ENCODE assay signal across 9 cellular contexts in genomic region chr10:5659702-5660528, GRCh38. TPM values are rescaled to one million over a fixed set of nuclear protein-coding genes. Genes with fewer than 3 reads are reported as not detected.
DNase-seq lines count a peak whose midpoint lies in the region; ATAC-seq and TF ChIP-seq lines count a peak whose summit lies in the region.
"Had no signal": no experiment of that assay in that cellular context is flagged by ENCODE, and none has a peak within 500 bp of the region (broad histone marks: within the 10 kb centered on the region; RNA-seq: fewer than 3 reads in every experiment).

No MANE protein-coding gene starts in this region.

- H3K9ac ChIP-seq in SU-DHL-6 (ENCODE audit: low read length) = peak overlapping the region; percentile 44

- H4K20me1 ChIP-seq in SU-DHL-6 (ENCODE audit: low read depth, low read length) = no peaks in the 10 kb centered on the region

- H3K4me3 ChIP-seq in SU-DHL-6 (ENCODE audit: insufficient read depth, low read length, poor library complexity, severe bottlenecking) = no peak overlapping the region
- no peak overlapping the region for H3K4me3 ChIP-seq in heart right ventricle
- H3K4me3 ChIP-seq in testis = no peak overlapping the region

- H3F3A ChIP-seq in SU-DHL-6 (ENCODE audit: insufficient read depth) = peaks cover 54% of the 10 kb centered on the region

- H2AFZ ChIP-seq in SU-DHL-6 (ENCODE audit: low read depth, low read length, severe bottlenecking) = no peak overlapping the region

- DNase-seq in NCI-H2196 (lab: John Stamatoyannopoulos, UW; ENCODE audit: unreplicated experiment) (peak; percentile 5), NCI-H2196 treated with DMSO at 0.1 percent for 48 hours (lab: John Stamatoyannopoulos, UW; ENCODE audit: unreplicated experiment) (no peak), heart right ventricle (no peak), testis (peak; percentile 36), NCI-H2227 (lab: John Stamatoyannopoulos, UW; ENCODE audit: unreplicated experiment) (no peak)
- DNase-seq in stimulated activated CD4-positive, alpha-beta T cell treated with anti-CD3 and anti-CD28 coated beads, Interleukin-2, amount 100 ng/mL, for 24 hours = no peak

- peak overlapping the region; percentile 98 for H3K27ac ChIP-seq in SU-DHL-6 (ENCODE audit: low read depth, low read length)
- no peak overlapping the region for H3K27ac ChIP-seq in heart right ventricle
- H3K27ac ChIP-seq in testis = no peak overlapping the region
- H3K27ac ChIP-seq: 22Rv1 had no signal

- H3K36me3 ChIP-seq in SU-DHL-6 (ENCODE audit: low read length) (no peaks in the 10 kb centered on the region), heart right ventricle (peaks cover 0 to 4% (median 0%) of the 10 kb centered on the region in 9 donors), testis (ENCODE audit: low read depth, missing control alignments) (no peaks in the 10 kb centered on the region)

- H3K4me2 ChIP-seq in SU-DHL-6 (ENCODE audit: low read depth, low read length, poor library complexity, severe bottlenecking) = peak overlapping the region; percentile 68

- H3K9me3 ChIP-seq in SU-DHL-6 (ENCODE audit: insufficient read depth, low read length) (no peaks in the 10 kb centered on the region), heart right ventricle (no peaks in the 10 kb centered on the region), testis (no peaks in the 10 kb centered on the region)

- 71 to 72% methylated on average over 16 of the region's 16 CpGs for WGBS in heart right ventricle, 2 donors
- WGBS in testis, 2 donors = 47 to 66% methylated on average over 15 to 16 of the region's 16 CpGs

- TF ChIP-seq CTCF in SU-DHL-6 (IDR thresholded peaks at IDR 0.05; ENCODE audit: insufficient read depth, low read length, poor library complexity, severe bottlenecking) = no peak
- TF ChIP-seq CTCF in heart right ventricle (IDR thresholded peaks at IDR 0.05) = no peak
- no peak for TF ChIP-seq CTCF in testis (IDR thresholded peaks at IDR 0.05)

- TF ChIP-seq POLR2A in testis (IDR thresholded peaks at IDR 0.05) = no peak

- H3K9me2 ChIP-seq in SU-DHL-6 (replicated peaks; ENCODE audit: insufficient read depth, low read length) = no peaks in the 10 kb centered on the region

- H3K27me3 ChIP-seq in SU-DHL-6 (ENCODE audit: low read length) = no peaks in the 10 kb centered on the region
- no peaks in the 10 kb centered on the region for H3K27me3 ChIP-seq in heart right ventricle
- no peaks in the 10 kb centered on the region for H3K27me3 ChIP-seq in testis

- intact Hi-C loops in heart right ventricle (cut with DNase I) (no loop called here), testis (cut with DNase I; ENCODE audit: low total_unique reads) (no loop called here)

- peaks cover 52% of the 10 kb centered on the region for H3K79me2 ChIP-seq in SU-DHL-6 (ENCODE audit: insufficient read depth, low read length)

- peaks cover 0 to 18% (median 3%) of the 10 kb centered on the region in 9 donors for H3K4me1 ChIP-seq in heart right ventricle
- peaks cover 24% of the 10 kb centered on the region for H3K4me1 ChIP-seq in testis

- ATAC-seq in HG03108 (IDR thresholded peaks at IDR 0.05; ENCODE audit: unreplicated experiment) = peak; percentile 57
- ATAC-seq in heart right ventricle = peak in 5 of 8 donors; percentile 25 to 75 (median 31)

RNA-seq across cellular contexts. Expression of gene ASB13, which starts 6.5 kb away (rescaled TPM):
- total RNA-seq in heart right ventricle (10 to 100 TPM in 9 of 10 donors, 1 to 10 TPM in 1; 9.3 to 16.3 (median 13.4) TPM), testis (10 to 100 TPM in 1 of 2 donors, 1 to 10 TPM in 1; 9.4 to 14.1 TPM)
- polyA plus RNA-seq in heart right ventricle (10 to 100 TPM in 1 of 2 donors, 1 to 10 TPM in 1; 8.4 to 18.0 TPM), testis (ENCODE audit: insufficient read depth, low read depth, low replicate concordance) (12.3 TPM)

RNA-seq across cellular contexts. Expression of gene TASOR2, which starts 24.7 kb away (rescaled TPM):
- total RNA-seq in heart right ventricle = 10 to 100 TPM; 26.9 to 45.6 (median 34.6) TPM
- 10 to 100 TPM in 1 of 2 donors, 1 to 10 TPM in 1; 7.0 to 19.7 TPM for polyA plus RNA-seq in heart right ventricle
- 100 to 1,000 TPM; 157 to 161 TPM for total RNA-seq in testis
- 57.5 TPM for polyA plus RNA-seq in testis (ENCODE audit: insufficient read depth, low read depth, low replicate concordance)

Comparison
In these comparisons a context has a peak if more than half of its experiments do, and no peak if none do; other contexts are left out.
1. DNase-seq: peak in NCI-H2196 (single experiment) and testis (single experiment); none in NCI-H2196 treated with DMSO at 0.1 percent for 48 hours (single experiment), heart right ventricle (0 of 2), NCI-H2227 (single experiment) and stimulated activated CD4-positive, alpha-beta T cell treated with anti-CD3 and anti-CD28 coated beads, Interleukin-2, amount 100 ng/mL, for 24 hours (0 of 2).